ENCODE assay signal across 21 cellular contexts in genomic region chr12:100503228-100503628, GRCh38. TPM values are rescaled to one million over a fixed set of nuclear protein-coding genes. Genes with fewer than 3 reads are reported as not detected.
"Had no signal": no experiment of that assay in that cellular context is flagged by ENCODE, and none has a peak within 500 bp of the region (broad histone marks: within the 10 kb centered on the region; RNA-seq: fewer than 3 reads in every experiment).

No MANE protein-coding gene starts in this region.

- H3K9me3 ChIP-seq: psoas muscle, sigmoid colon, thoracic aorta had no signal

- H3K4me3 ChIP-seq: neural progenitor cell, psoas muscle, sigmoid colon, thoracic aorta had no signal

- ATAC-seq: left cardiac atrium; psoas muscle; stimulated activated naive B cell treated with anti-CD40 and anti-IgM and Interleukin-4, amounts not matched to agents 10 μg/mL and 1 μg/mL and 100 μg/mL, for 72 hours had no signal

- H3K4me1 ChIP-seq: neural progenitor cell, psoas muscle, sigmoid colon had no signal

- H3K36me3 ChIP-seq: neural progenitor cell, sigmoid colon, thoracic aorta had no signal

- H3K27ac ChIP-seq: neural progenitor cell, psoas muscle, sigmoid colon, thoracic aorta had no signal

- H3K27me3 ChIP-seq: neural progenitor cell, sigmoid colon had no signal

- DNase-seq: activated B cell treated with CpG ODN at 0.5 μM for 24 hours; activated CD4-positive, alpha-beta memory T cell treated with anti-CD3 and anti-CD28 coated beads for 36 hours; activated CD4-positive, alpha-beta T cell treated with anti-CD3 and anti-CD28 coated beads for 4 hours; activated naive CD4-positive, alpha-beta T cell treated with Interleukin-2 at 50 U/mL for 16 hours; activated naive CD8-positive, alpha-beta T cell treated with anti-CD3 and anti-CD28 coated beads, Interleukin-2, amount 10 ng/mL, durations not matched to agents 7 days and 5 days; caudate nucleus; head of caudate nucleus; left cardiac atrium; midbrain; naive B cell; psoas muscle; sigmoid colon; stimulated activated naive B cell treated with anti-CD40 and anti-IgM and Interleukin-4, amounts not matched to agents 10 μg/mL and 1 μg/mL and 100 μg/mL, for 72 hours; SW 1271 had no signal

- H2AFZ ChIP-seq: neural progenitor cell had no signal

- H3K4me2 ChIP-seq: neural progenitor cell had no signal

- H3K9ac ChIP-seq: neural progenitor cell had no signal

RNA-seq across cellular contexts. Expression of gene NR1H4, which starts 29.6 kb away (rescaled TPM):
- total RNA-seq: activated B cell treated with CpG ODN at 0.5 μM for 24 hours; activated CD4-positive, alpha-beta memory T cell treated with anti-CD3 and anti-CD28 coated beads for 36 hours; activated naive CD8-positive, alpha-beta T cell treated with anti-CD3 and anti-CD28 coated beads, Interleukin-2, amount 10 ng/mL, durations not matched to agents 7 days and 5 days; dermis microvascular lymphatic vessel endothelial cell; frontal cortex; left cardiac atrium; lung microvascular endothelial cell; osteoblast; sigmoid colon; T-helper 2 cell treated with Interferon-gamma antibody and Interleukin-4, amounts not matched to agents 100 ng/mL and 5 ng/mL, for 36 hours had no signal
- polyA plus RNA-seq: psoas muscle had no signal
